ENCODE assay signal across 9 cellular contexts in the genomic region with DNA sequence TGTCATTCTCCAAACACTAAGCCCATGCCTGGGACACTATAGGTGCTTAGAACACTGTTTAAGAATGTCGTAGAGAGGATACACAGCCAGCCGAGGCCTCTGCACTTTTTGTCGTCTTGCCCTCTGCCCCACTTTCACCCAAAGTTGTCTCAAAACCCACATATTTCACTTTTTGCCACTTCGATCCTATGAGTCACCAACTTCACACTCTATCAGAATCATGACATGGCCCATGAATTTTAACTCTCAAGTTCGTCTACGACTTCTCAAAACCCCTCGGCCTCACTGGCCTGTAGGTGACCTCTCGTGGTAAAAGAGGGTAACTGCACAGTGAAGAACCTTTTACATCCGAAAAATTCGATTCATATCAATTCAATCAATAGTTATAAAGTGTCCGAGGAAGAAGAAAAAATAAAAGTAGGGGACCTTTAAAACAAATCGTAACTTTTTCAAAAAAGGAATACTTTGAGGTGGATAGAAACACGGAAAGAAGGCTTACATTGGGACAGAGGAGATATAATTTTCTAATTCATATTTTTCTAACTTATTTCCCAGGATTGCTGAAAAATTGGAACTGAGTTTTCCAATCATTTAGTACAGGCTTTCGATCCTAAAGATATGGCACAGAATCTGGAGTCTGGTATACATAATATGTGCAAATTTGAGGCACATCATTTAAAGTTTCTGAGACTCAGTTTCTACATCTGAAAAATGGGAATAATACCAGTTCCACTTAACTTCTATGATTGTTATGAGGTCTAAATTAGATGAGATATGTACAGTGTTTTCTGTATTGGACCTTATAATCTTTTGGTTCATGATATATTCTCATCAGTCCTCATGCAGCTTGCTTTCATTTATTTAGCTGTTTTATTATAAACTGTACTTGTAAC.
DNase-seq lines count a peak whose midpoint lies in the region; ATAC-seq, FAIRE-seq and TF ChIP-seq lines count a peak whose summit lies in the region.
"Had no signal": no experiment of that assay in that cellular context is flagged by ENCODE, and none has a peak within 500 bp of the region (broad histone marks: within the 10 kb centered on the region; RNA-seq: fewer than 3 reads in every experiment).

No MANE protein-coding gene starts in this region.

- no peak overlapping the region for H3K4me2 ChIP-seq in MM.1S (ENCODE audit: low read depth, low read length)

- H3K27me3 ChIP-seq in MM.1S (replicated peaks; ENCODE audit: insufficient read depth, low read length) (no peaks in the 10 kb centered on the region), gastroesophageal sphincter (no peaks in the 10 kb centered on the region), prostate gland (replicated peaks; ENCODE audit: insufficient read depth) (no peaks in the 10 kb centered on the region)

- H3K4me3 ChIP-seq in MM.1S (ENCODE audit: low read length) (no peak overlapping the region), gastroesophageal sphincter (no peak overlapping the region), prostate gland (no peak overlapping the region)
- H3K4me3 ChIP-seq: SK-N-MC had no signal

- no peak overlapping the region for H3K27ac Mint-ChIP-seq in activated CD4-positive, alpha-beta memory T cell treated with anti-CD3 and anti-CD28 coated beads for 36 hours

- POLR2A ChIA-PET in activated CD4-positive, alpha-beta memory T cell treated with anti-CD3 and anti-CD28 coated beads for 36 hours (lab: Charles Lee): no interaction called here

- intact Hi-C loops in activated CD4-positive, alpha-beta memory T cell treated with anti-CD3 and anti-CD28 coated beads for 36 hours (cut with micrococcal nuclease): loop anchor here (2.0 to 5.0 kb wide), 3 partner anchors 127 to 512 kb away; a partner anchor contains a TSS
- intact Hi-C loops in prostate gland (cut with DNase I): loop anchor here (5.0 kb wide), 2 partner anchors 127 to 517 kb away; no protein-coding TSS in a partner anchor

- no peaks in the 10 kb centered on the region for H3K9me3 ChIP-seq in MM.1S (replicated peaks; ENCODE audit: insufficient read depth, low read length)
- H3K9me3 ChIP-seq in gastroesophageal sphincter: no peaks in the 10 kb centered on the region
- H3K9me3 ChIP-seq in prostate gland: no peaks in the 10 kb centered on the region

- H3K4me3 Mint-ChIP-seq in activated CD4-positive, alpha-beta memory T cell treated with anti-CD3 and anti-CD28 coated beads for 36 hours: no peak overlapping the region

- no peaks in the 10 kb centered on the region for H3K9me3 Mint-ChIP-seq in activated CD4-positive, alpha-beta memory T cell treated with anti-CD3 and anti-CD28 coated beads for 36 hours

- TF ChIP-seq EP300 in gastroesophageal sphincter (IDR thresholded peaks at IDR 0.05): no peak

- ATAC-seq in gastroesophageal sphincter: no peak
- ATAC-seq in HG03108 (IDR thresholded peaks at IDR 0.05; ENCODE audit: unreplicated experiment): no peak

- H3K4me1 Mint-ChIP-seq in activated CD4-positive, alpha-beta memory T cell treated with anti-CD3 and anti-CD28 coated beads for 36 hours (ENCODE audit: low read depth): peaks cover 4% of the 10 kb centered on the region

- H3K9me2 ChIP-seq in MM.1S (replicated peaks; ENCODE audit: insufficient read depth, low read length): no peaks in the 10 kb centered on the region

- FAIRE-seq in GM18507 (lab: Jason Lieb, UNC): peak; percentile 79

- H3K36me3 Mint-ChIP-seq in activated CD4-positive, alpha-beta memory T cell treated with anti-CD3 and anti-CD28 coated beads for 36 hours: no peaks in the 10 kb centered on the region

- DNase-seq in CD1c-positive myeloid dendritic cell (ENCODE audit: extremely low spot score) (peak; percentile 36), GM18507 (ENCODE audit: extremely low spot score, insufficient read length, low read depth) (peak; percentile 33), MM.1S (peak; percentile 46), prostate gland (ENCODE audit: low spot score) (peak; percentile 23)
- peak; percentile 22 for DNase-seq in activated CD4-positive, alpha-beta memory T cell treated with anti-CD3 and anti-CD28 coated beads for 36 hours
- no peak for DNase-seq in activated effector memory CD4-positive, alpha-beta T cell treated with anti-CD3 and anti-CD28 coated beads, Interleukin-2, amount 50 U/mL, for 16 hours

- no peak overlapping the region for H3K27ac ChIP-seq in MM.1S (ENCODE audit: low read length)
- H3K27ac ChIP-seq in gastroesophageal sphincter: no peak overlapping the region
- H3K27ac ChIP-seq in prostate gland: no peak overlapping the region
- H3K27ac ChIP-seq: SK-N-MC had no signal

- H3K27me3 Mint-ChIP-seq in activated CD4-positive, alpha-beta memory T cell treated with anti-CD3 and anti-CD28 coated beads for 36 hours: peaks cover 14% of the 10 kb centered on the region

- H3K4me1 ChIP-seq in MM.1S (ENCODE audit: low read length) (peaks cover 18% of the 10 kb centered on the region), gastroesophageal sphincter (peaks cover 0 to 8% (median 0%) of the 10 kb centered on the region in 3 donors), prostate gland (replicated peaks) (no peaks in the 10 kb centered on the region)

- 21 to 23% methylated on average over 14 of the region's 14 CpGs for WGBS in gastroesophageal sphincter (ENCODE audit: low coverage in 1 of 2), 2 donors
- WGBS in prostate gland: 28% methylated on average over 14 of the region's 14 CpGs

- H3K79me2 ChIP-seq in MM.1S (ENCODE audit: low read length): no peaks in the 10 kb centered on the region

- H3F3A ChIP-seq in MM.1S (ENCODE audit: insufficient read depth, low read length): no peaks in the 10 kb centered on the region

- TF ChIP-seq POLR2A in gastroesophageal sphincter (IDR thresholded peaks at IDR 0.05) (no peak), prostate gland (IDR thresholded peaks at IDR 0.05) (no peak)

- TF ChIP-seq CTCF in MM.1S (IDR thresholded peaks at IDR 0.05; ENCODE audit: low read length): peak; percentile 94
- peak; percentile 80 to 89 (median 84) for TF ChIP-seq CTCF in gastroesophageal sphincter (IDR thresholded peaks at IDR 0.05)
- TF ChIP-seq CTCF in prostate gland (IDR thresholded peaks at IDR 0.05): peak; percentile 50 to 81 (median 76)

- CTCF ChIA-PET in activated CD4-positive, alpha-beta memory T cell treated with anti-CD3 and anti-CD28 coated beads for 36 hours (lab: Charles Lee): interaction anchor here (1.4 to 5.4 kb wide), 3 partner anchors 127 to 130 kb away, joined by 6 to 30 read pairs (median 25); no protein-coding TSS in a partner anchor

- H4K20me1 ChIP-seq in MM.1S (ENCODE audit: insufficient read depth, low read length): no peaks in the 10 kb centered on the region

- H2AFZ ChIP-seq in MM.1S (ENCODE audit: low read length): no peak overlapping the region

- no peak overlapping the region for H3K9ac ChIP-seq in MM.1S (ENCODE audit: low read length)

- no peaks in the 10 kb centered on the region for H3K36me3 ChIP-seq in MM.1S (replicated peaks; ENCODE audit: insufficient read depth, low read length)
- H3K36me3 ChIP-seq in gastroesophageal sphincter: no peaks in the 10 kb centered on the region
- no peaks in the 10 kb centered on the region for H3K36me3 ChIP-seq in prostate gland
